In the genomic region with DNA sequence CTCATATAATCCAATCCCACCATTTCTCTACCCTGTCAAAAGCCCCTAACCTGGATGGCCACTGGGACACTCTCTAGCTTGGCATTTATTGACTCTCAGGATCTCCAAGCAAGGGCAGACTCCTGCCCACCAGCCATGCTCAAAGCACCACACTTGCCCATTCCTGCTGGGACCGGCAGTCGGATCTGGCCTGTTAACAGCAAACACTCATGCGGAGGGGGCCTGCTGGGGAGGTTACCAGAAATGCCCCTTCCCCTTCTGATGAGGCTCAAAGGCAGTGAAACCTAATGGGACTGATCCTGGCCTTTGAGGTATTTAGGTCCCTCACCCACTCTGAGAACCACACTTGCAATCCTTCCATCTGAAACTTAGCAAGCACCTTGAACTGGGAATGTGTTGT, we compare ENCODE assay signal across 23 cellular contexts. TPM values are rescaled to one million over a fixed set of nuclear protein-coding genes. Genes with fewer than 3 reads are reported as not detected.
A peak's percentile ranks its signal among the peaks of the same experiment; 100 is the strongest.
DNase-seq lines count a peak whose midpoint lies in the region; ATAC-seq, FAIRE-seq and TF ChIP-seq lines count a peak whose summit lies in the region.
"Had no signal": no experiment of that assay in that cellular context is flagged by ENCODE, and none has a peak within 500 bp of the region (broad histone marks: within the 10 kb centered on the region; RNA-seq: fewer than 3 reads in every experiment).

No MANE protein-coding gene starts in this region.

- H3K18ac ChIP-seq in H9 (ENCODE audit: insufficient read length, low read depth, low read length), result no peak overlapping the region

- DNase-seq in H9, result peak; percentile 26
- peak; percentile 56 for DNase-seq in coronary artery (ENCODE audit: low spot score)
- DNase-seq in posterior vena cava (ENCODE audit: low spot score), result peak; percentile 67
- no peak for DNase-seq in effector memory CD8-positive, alpha-beta T cell
- no peak for DNase-seq in smooth muscle cell (lab: John Stamatoyannopoulos, UW; ENCODE audit: unreplicated experiment)
- no peak for DNase-seq in H54 (ENCODE audit: insufficient read length, low spot score)
- DNase-seq: CD8-positive, alpha-beta T cell; MG63; NCI-H2029; NCI-H446 treated with DMSO at 0.1 percent for 48 hours; NCI-H526; NCI-H82; OCI-M1; Peyer's patch; SHP77 treated with DMSO at 0.1 percent for 48 hours had no signal

- intact Hi-C loops in posterior vena cava (cut with DNase I), result no loop called here

- H2AK5ac ChIP-seq in H9 (ENCODE audit: insufficient read length, low read length), result no peak overlapping the region

- no peak overlapping the region for H2BK5ac ChIP-seq in H9 (ENCODE audit: insufficient read length, low read length)

- H3K23ac ChIP-seq in H9 (ENCODE audit: insufficient read length, low read depth, low read length), result no peak overlapping the region

- H3K4me3 ChIP-seq in Loucy (ENCODE audit: low read length, poor library complexity, severe bottlenecking), result no peak overlapping the region
- H3K4me3 ChIP-seq in coronary artery, result no peak overlapping the region
- H3K4me3 ChIP-seq in smooth muscle cell, result no peak overlapping the region
- H3K4me3 ChIP-seq: MG63, Peyer's patch had no signal

- H2BK20ac ChIP-seq in H9 (ENCODE audit: low read depth, low read length, poor library complexity, severe bottlenecking), result no peak overlapping the region

- no peak overlapping the region for H2BK15ac ChIP-seq in H9 (ENCODE audit: low read depth, low read length)

- no peak overlapping the region for H2BK120ac ChIP-seq in H9 (ENCODE audit: low read depth, low read length, poor library complexity, severe bottlenecking)

- no peak overlapping the region for H4K8ac ChIP-seq in H9 (replicated peaks; ENCODE audit: insufficient read length, low read depth, low read length)

- H3K9me3 ChIP-seq in H9 (ENCODE audit: control insufficient read depth, low read depth, low read length), result no peaks in the 10 kb centered on the region
- H3K9me3 ChIP-seq in Loucy (ENCODE audit: insufficient read depth, low read depth, low read length), result no peaks in the 10 kb centered on the region
- H3K9me3 ChIP-seq in smooth muscle cell (replicated peaks; ENCODE audit: low read depth), result no peaks in the 10 kb centered on the region
- H3K9me3 ChIP-seq: MG63, Peyer's patch had no signal

- no peak overlapping the region for H3K14ac ChIP-seq in H9 (ENCODE audit: insufficient read depth, low read length)

- peaks cover 8 to 18% of the 10 kb centered on the region in 2 experiments; a peak in 3 of 4 replicates for H3K4me1 Mint-ChIP-seq in H9
- no peaks in the 10 kb centered on the region for H3K4me1 Mint-ChIP-seq in effector memory CD8-positive, alpha-beta T cell (ENCODE audit: low read depth in 2 of 2)

- ATAC-seq in effector memory CD8-positive, alpha-beta T cell (replicated peaks), result no peak
- ATAC-seq: CD8-positive, alpha-beta T cell had no signal

- H3K4me2 ChIP-seq in H9 (ENCODE audit: insufficient read depth, insufficient read length, low read length) (no peak overlapping the region), Loucy (ENCODE audit: low read depth, low read length, poor library complexity, severe bottlenecking) (no peak overlapping the region), smooth muscle cell (no peak overlapping the region)

- H3K9ac ChIP-seq in H9 (ENCODE audit: extremely low read depth, insufficient read length, low read length) (no peak overlapping the region), Loucy (ENCODE audit: low read depth, low read length, poor library complexity, severe bottlenecking) (peak overlapping the region; percentile 18), smooth muscle cell (ENCODE audit: low read depth) (no peak overlapping the region)

- no peak overlapping the region for H3T11ph ChIP-seq in H9 (ENCODE audit: low read length)

- H4K5ac ChIP-seq in H9 (ENCODE audit: insufficient read length, low read depth, low read length), result no peak overlapping the region

- no peak for FAIRE-seq in H54 (lab: Jason Lieb, UNC)
- FAIRE-seq: GM19239, HepG2 had no signal

- no peaks in the 10 kb centered on the region for H3K4me1 ChIP-seq in H9 (ENCODE audit: insufficient read depth, low read length)
- H3K4me1 ChIP-seq in Loucy (ENCODE audit: insufficient read depth, low read length, poor library complexity, severe bottlenecking), result peaks cover 77% of the 10 kb centered on the region
- H3K4me1 ChIP-seq in smooth muscle cell (ENCODE audit: low read depth), result no peaks in the 10 kb centered on the region
- H3K4me1 ChIP-seq: Peyer's patch had no signal

- H3K27ac Mint-ChIP-seq in H9, result peak overlapping the region in 1 of 3 experiments; percentile 16; a peak in 1 of 7 replicates
- no peak overlapping the region for H3K27ac Mint-ChIP-seq in effector memory CD8-positive, alpha-beta T cell
- H3K27ac Mint-ChIP-seq: CD8-positive, alpha-beta T cell had no signal

- no peak for TF ChIP-seq CTCF in H9 (conservative IDR thresholded peaks at IDR 0.05)
- TF ChIP-seq CTCF in Loucy (conservative IDR thresholded peaks at IDR 0.05; ENCODE audit: low read length), result no peak
- no peak for TF ChIP-seq CTCF in coronary artery (IDR thresholded peaks at IDR 0.05)
- TF ChIP-seq CTCF in smooth muscle cell (IDR thresholded peaks at IDR 0.05; ENCODE audit: borderline replicate concordance, insufficient read depth, poor library complexity, severe bottlenecking), result no peak

- H3K4ac ChIP-seq in H9 (ENCODE audit: low read depth, low read length), result no peak overlapping the region

- H3K27me3 ChIP-seq in H9 (ENCODE audit: insufficient read depth, low read length) (no peaks in the 10 kb centered on the region), Loucy (ENCODE audit: insufficient read depth, low read length, poor library complexity, severe bottlenecking) (no peaks in the 10 kb centered on the region), smooth muscle cell (ENCODE audit: low read depth) (no peaks in the 10 kb centered on the region)
- H3K27me3 ChIP-seq: MG63, Peyer's patch had no signal

- no peaks in the 10 kb centered on the region for H3K9me3 Mint-ChIP-seq in H9
- H3K9me3 Mint-ChIP-seq in effector memory CD8-positive, alpha-beta T cell, result no peaks in the 10 kb centered on the region
- H3K9me3 Mint-ChIP-seq: CD8-positive, alpha-beta T cell had no signal

- H4K91ac ChIP-seq in H9 (ENCODE audit: insufficient read length, low read depth, low read length), result no peak overlapping the region

- no CpG with 5 or more reads among the region's 3 CpGs for WGBS in H9 (ENCODE audit: extremely low coverage, insufficient read length, low lambda C conversion rate)
- 84% methylated on average over 3 of the region's 3 CpGs for WGBS in smooth muscle cell (ENCODE audit: low lambda C conversion rate)

- H2BK12ac ChIP-seq in H9 (ENCODE audit: insufficient read length, low read depth, low read length), result no peak overlapping the region

- no peaks in the 10 kb centered on the region for H3K9me2 ChIP-seq in Loucy (replicated peaks; ENCODE audit: low read depth, low read length)

- TF ChIP-seq POLR2A in H54 (IDR thresholded peaks at IDR 0.05; ENCODE audit: low read depth, low read length), result no peak

- no peaks in the 10 kb centered on the region for H3K36me3 ChIP-seq in Loucy (ENCODE audit: insufficient read depth, low read length)
- H3K36me3 ChIP-seq in smooth muscle cell (ENCODE audit: low read depth), result no peaks in the 10 kb centered on the region
- H3K36me3 ChIP-seq: MG63, Peyer's patch had no signal

- peaks cover 3% of the 10 kb centered on the region; the same call in 1 of the 2 replicates for H3K27me3 Mint-ChIP-seq in H9 (ENCODE audit: low read depth)
- peaks cover 5 to 17% of the 10 kb centered on the region in 2 donors for H3K27me3 Mint-ChIP-seq in effector memory CD8-positive, alpha-beta T cell

- no peak overlapping the region for H3K27ac ChIP-seq in H9 (ENCODE audit: insufficient read length, low read depth, low read length)
- no peak overlapping the region for H3K27ac ChIP-seq in coronary artery
- H3K27ac ChIP-seq in smooth muscle cell (ENCODE audit: low read depth), result no peak overlapping the region
- H3K27ac ChIP-seq: C4-2B, Peyer's patch had no signal

- H3K79me2 ChIP-seq in H9 (ENCODE audit: insufficient read depth, low read length) (no peaks in the 10 kb centered on the region), Loucy (ENCODE audit: insufficient read depth, low read length) (no peaks in the 10 kb centered on the region), smooth muscle cell (ENCODE audit: low read depth) (no peaks in the 10 kb centered on the region)

- peaks cover 15% of the 10 kb centered on the region for H3F3A ChIP-seq in Loucy (ENCODE audit: low read depth)
- H3F3A ChIP-seq in smooth muscle cell (ENCODE audit: low read depth), result no peaks in the 10 kb centered on the region

- no peaks in the 10 kb centered on the region for H3K36me3 Mint-ChIP-seq in H9 (ENCODE audit: insufficient read depth in 1 of 3, low read depth in 3 of 3)
- no peaks in the 10 kb centered on the region for H3K36me3 Mint-ChIP-seq in effector memory CD8-positive, alpha-beta T cell (ENCODE audit: insufficient read depth)
- H3K36me3 Mint-ChIP-seq: CD8-positive, alpha-beta T cell had no signal

- no peak overlapping the region; a peak in 1 of 5 replicates for H3K4me3 Mint-ChIP-seq in H9
- H3K4me3 Mint-ChIP-seq in effector memory CD8-positive, alpha-beta T cell, result no peak overlapping the region
- H3K4me3 Mint-ChIP-seq: CD8-positive, alpha-beta T cell had no signal

- no peaks in the 10 kb centered on the region for H3K23me2 ChIP-seq in H9 (ENCODE audit: insufficient read length, low read depth, low read length, poor library complexity, severe bottlenecking)

- no peaks in the 10 kb centered on the region for H3K79me1 ChIP-seq in H9 (ENCODE audit: insufficient read depth, low read depth, low read length, poor library complexity, severe bottlenecking)

- H3K56ac ChIP-seq in H9 (ENCODE audit: insufficient read length, low read depth, low read length), result no peak overlapping the region

- no peaks in the 10 kb centered on the region for H4K20me1 ChIP-seq in H9 (ENCODE audit: control insufficient read depth, insufficient read depth, insufficient read length)
- H4K20me1 ChIP-seq in Loucy (ENCODE audit: insufficient read depth, low read length, poor library complexity, severe bottlenecking), result no peaks in the 10 kb centered on the region
- no peaks in the 10 kb centered on the region for H4K20me1 ChIP-seq in smooth muscle cell (ENCODE audit: low read depth)

- H2AFZ ChIP-seq in H9 (ENCODE audit: low read length) (no peak overlapping the region), Loucy (ENCODE audit: low read length) (no peak overlapping the region), smooth muscle cell (ENCODE audit: low read depth) (no peak overlapping the region)

RNA-seq across cellular contexts. Expression of a gene that starts 6.5 kb away (rescaled TPM):
- not detected in 2 replicates for total RNA-seq in H9 (2021)
- not detected for total RNA-seq in posterior vena cava
- not detected in 2 replicates for total RNA-seq in smooth muscle cell
- not detected in 2 replicates for polyA plus RNA-seq in smooth muscle cell
- total RNA-seq: A673; CD8-positive, alpha-beta T cell; H4; HepG2; HT1080; LHCN-M2; Peyer's patch had no signal
- polyA plus RNA-seq: HepG2 had no signal

RNA-seq across cellular contexts. Expression of a gene that starts 13.3 kb away (rescaled TPM):
- not detected in 2 replicates for total RNA-seq in H9 (2021)
- 1 to 10 TPM; 3.1 to 4.0 TPM for total RNA-seq in posterior vena cava
- not detected in 2 replicates for total RNA-seq in smooth muscle cell
- polyA plus RNA-seq in smooth muscle cell, result not detected in 2 replicates
- total RNA-seq: A673; CD8-positive, alpha-beta T cell; H4; HepG2; HT1080; LHCN-M2 had no signal
- polyA plus RNA-seq: HepG2 had no signal

RNA-seq across cellular contexts. Expression of a gene that starts 50.3 kb away (rescaled TPM):
- total RNA-seq in H9 (2021), result not detected in 2 replicates
- total RNA-seq in posterior vena cava, result under 1 TPM; 0.42 to 0.81 TPM
- total RNA-seq in smooth muscle cell, result not detected in 2 replicates
- polyA plus RNA-seq in smooth muscle cell, result not detected in 2 replicates
- total RNA-seq: A673; CD8-positive, alpha-beta T cell; H4; HepG2; HT1080; LHCN-M2 had no signal
- polyA plus RNA-seq: HepG2 had no signal

Comparison
In these comparisons a context has a peak if more than half of its experiments do, and no peak if none do; other contexts are left out.
1. DNase-seq: peak in H9 (single experiment), coronary artery (single experiment) and posterior vena cava (single experiment); none in effector memory CD8-positive, alpha-beta T cell (0 of 3), smooth muscle cell (single experiment) and H54 (single experiment).